In genomic region chr10:21702633-21703111, GRCh38 we compare ENCODE assay signal across 9 cellular contexts.
DNase-seq lines count a peak whose midpoint lies in the region; ATAC-seq, FAIRE-seq and TF ChIP-seq lines count a peak whose summit lies in the region.
"Had no signal": no experiment of that assay in that cellular context is flagged by ENCODE, and none has a peak within 500 bp of the region (broad histone marks: within the 10 kb centered on the region; RNA-seq: fewer than 3 reads in every experiment).

No MANE protein-coding gene starts in this region.

- TF ChIP-seq CTCF in progenitor cell of endocrine pancreas (IDR thresholded peaks at IDR 0.05; ENCODE audit: unreplicated experiment) (no peak), CD14-positive monocyte (IDR thresholded peaks at IDR 0.05) (no peak)

- peaks cover 43% of the 10 kb centered on the region for H3K4me1 Mint-ChIP-seq in activated T-cell treated with anti-CD3 and anti-CD28 coated beads, Interleukin-2, amount 50 U/mL, for 24 hours (ENCODE audit: low read depth)
- H3K4me1 Mint-ChIP-seq in progenitor cell of endocrine pancreas (ENCODE audit: low read depth) (peaks cover 8% of the 10 kb centered on the region), CD14-positive monocyte (peaks cover 14% of the 10 kb centered on the region)

- peaks cover 63% of the 10 kb centered on the region for H3K36me3 Mint-ChIP-seq in activated T-cell treated with anti-CD3 and anti-CD28 coated beads, Interleukin-2, amount 50 U/mL, for 24 hours (ENCODE audit: low read depth)
- peaks cover 52% of the 10 kb centered on the region for H3K36me3 Mint-ChIP-seq in progenitor cell of endocrine pancreas (ENCODE audit: insufficient read depth)
- H3K36me3 Mint-ChIP-seq in CD14-positive monocyte, result peaks cover 46 to 65% of the 10 kb centered on the region in 2 donors

- intact Hi-C loops in CD14-positive monocyte (cut with micrococcal nuclease), result no loop called here

- H3K27me3 Mint-ChIP-seq in activated T-cell treated with anti-CD3 and anti-CD28 coated beads, Interleukin-2, amount 50 U/mL, for 24 hours, result no peaks in the 10 kb centered on the region
- no peaks in the 10 kb centered on the region for H3K27me3 Mint-ChIP-seq in progenitor cell of endocrine pancreas
- no peaks in the 10 kb centered on the region for H3K27me3 Mint-ChIP-seq in CD14-positive monocyte (ENCODE audit: low read depth in 3 of 3)

- H3K27ac Mint-ChIP-seq in activated T-cell treated with anti-CD3 and anti-CD28 coated beads, Interleukin-2, amount 50 U/mL, for 24 hours, result peak overlapping the region; percentile 62
- H3K27ac Mint-ChIP-seq in progenitor cell of endocrine pancreas (peak overlapping the region; percentile 58), CD14-positive monocyte (peak overlapping the region in 3 of 7 donors; percentile 0 to 27 (median 9))

- FAIRE-seq in H54 (lab: Jason Lieb, UNC), result no peak

- H3K9me3 Mint-ChIP-seq in activated T-cell treated with anti-CD3 and anti-CD28 coated beads, Interleukin-2, amount 50 U/mL, for 24 hours, result peaks cover 30% of the 10 kb centered on the region
- H3K9me3 Mint-ChIP-seq in progenitor cell of endocrine pancreas (ENCODE audit: low read depth) (peaks cover 39% of the 10 kb centered on the region), CD14-positive monocyte (peaks cover 12 to 26% (median 23%) of the 10 kb centered on the region in 7 donors)

- H3K4me3 Mint-ChIP-seq in activated T-cell treated with anti-CD3 and anti-CD28 coated beads, Interleukin-2, amount 50 U/mL, for 24 hours, result peak overlapping the region; percentile 23
- H3K4me3 Mint-ChIP-seq in progenitor cell of endocrine pancreas (ENCODE audit: low read depth) (no peak overlapping the region), CD14-positive monocyte (no peak overlapping the region)

- TF ChIP-seq POLR2A in H54 (IDR thresholded peaks at IDR 0.05; ENCODE audit: low read depth, low read length), result no peak

- no peak for DNase-seq in activated T-cell treated with anti-CD3 and anti-CD28 coated beads, Interleukin-2, amount 50 U/mL, for 24 hours
- no peak for DNase-seq in activated T-cell treated with anti-CD3 and anti-CD28 coated beads for 4 hours
- peak; percentile 14 for DNase-seq in NAMALWA (ENCODE audit: low spot score)
- DNase-seq in progenitor cell of endocrine pancreas (ENCODE audit: low spot score, unreplicated experiment), result no peak
- no peak for DNase-seq in CD14-positive monocyte (ENCODE audit: low spot score)
- DNase-seq in H54 (ENCODE audit: insufficient read length, low spot score), result no peak
- DNase-seq in OCI-M2 (lab: John Stamatoyannopoulos, UW; ENCODE audit: unreplicated experiment), result no peak
- DNase-seq: NCI-H2081 had no signal

- ATAC-seq in HG02759 (IDR thresholded peaks at IDR 0.05; ENCODE audit: unreplicated experiment), result peak; percentile 76
